ENCODE assay signal across 26 cellular contexts in genomic region chr20:11443382-11444119, GRCh38.
"Had no signal": no experiment of that assay in that cellular context is flagged by ENCODE, and none has a peak within 500 bp of the region (broad histone marks: within the 10 kb centered on the region; RNA-seq: fewer than 3 reads in every experiment).

No MANE protein-coding gene starts in this region.

- H3K4me1 ChIP-seq: adrenal gland had no signal

- H3K27me3 Mint-ChIP-seq: activated CD4-positive, alpha-beta T cell treated with anti-CD3 and anti-CD28 coated beads, Interleukin-2, amount 10 ng/mL, durations not matched to agents 24 days and 14 days; activated naive CD8-positive, alpha-beta T cell treated with anti-CD3 and anti-CD28 coated beads, Interleukin-2, amount 10 ng/mL, durations not matched to agents 7 days and 5 days; T-cell had no signal

- H3K9me3 ChIP-seq: adrenal gland had no signal

- H3K27me3 ChIP-seq: adrenal gland had no signal

- DNase-seq: activated CD4-positive, alpha-beta T cell treated with anti-CD3 and anti-CD28 coated beads, Interleukin-2, amount 10 ng/mL, durations not matched to agents 24 days and 14 days; activated CD4-positive, alpha-beta T cell treated with anti-CD3 and anti-CD28 coated beads, Interleukin-2, amount 50 U/mL, for 48 hours; activated CD4-positive, CD25-positive, alpha-beta regulatory T cell treated with anti-CD3 and anti-CD28 coated beads, Interleukin-2, amount 50 U/mL, for 72 hours; activated naive CD4-positive, alpha-beta T cell treated with anti-CD3 and anti-CD28 coated beads, Interleukin-2, amount 50 U/mL, for 16 hours; activated naive CD8-positive, alpha-beta T cell treated with anti-CD3 and anti-CD28 coated beads, Interleukin-2, amount 10 ng/mL, durations not matched to agents 7 days and 5 days; activated T-cell treated with anti-CD3 and anti-CD28 coated beads, Interleukin-2, amount 50 U/mL, for 72 hours; adrenal gland; anterior cingulate cortex; KG1; NCI-H1092; NCI-H1417; NCI-H2029; NCI-H2107; NCI-H510A treated with DMSO at 0.1 percent for 48 hours; NCI-H69; NK-92 treated with Interleukin-12 subunit alpha and Interleukin-12 subunit beta, amount 100 ng/mL, for 24 hours; OCI-M1; RPMI8226; T-cell; T-helper 2 cell; T1000; WERI-Rb-1 had no signal

- ATAC-seq: activated T-cell treated with anti-CD3 and anti-CD28 coated beads, Interleukin-2, amount 50 U/mL, for 72 hours; Panc1; Right ventricle myocardium inferior; T-cell had no signal

- H3K27ac Mint-ChIP-seq: activated CD4-positive, alpha-beta T cell treated with anti-CD3 and anti-CD28 coated beads, Interleukin-2, amount 10 ng/mL, durations not matched to agents 24 days and 14 days; activated naive CD8-positive, alpha-beta T cell treated with anti-CD3 and anti-CD28 coated beads, Interleukin-2, amount 10 ng/mL, durations not matched to agents 7 days and 5 days; activated T-cell treated with anti-CD3 and anti-CD28 coated beads, Interleukin-2, amount 50 U/mL, for 72 hours; activated T-helper 2 cell treated with anti-CD3 and anti-CD28 coated beads, Interferon-gamma antibody, Interleukin-2, Interleukin-4, amounts not matched to agents 10 μg/mL and 5 μg/mL and 100 μg/mL, durations not matched to agents 14 hours and 24 hours and 36 hours; T-cell had no signal

- H3K27ac ChIP-seq: adrenal gland, SK-N-MC, WERI-Rb-1 had no signal

- H3K9me3 Mint-ChIP-seq: activated CD4-positive, alpha-beta T cell treated with anti-CD3 and anti-CD28 coated beads, Interleukin-2, amount 10 ng/mL, durations not matched to agents 24 days and 14 days; activated naive CD8-positive, alpha-beta T cell treated with anti-CD3 and anti-CD28 coated beads, Interleukin-2, amount 10 ng/mL, durations not matched to agents 7 days and 5 days had no signal

- H3K4me3 Mint-ChIP-seq: activated CD4-positive, alpha-beta T cell treated with anti-CD3 and anti-CD28 coated beads, Interleukin-2, amount 10 ng/mL, durations not matched to agents 24 days and 14 days; activated naive CD8-positive, alpha-beta T cell treated with anti-CD3 and anti-CD28 coated beads, Interleukin-2, amount 10 ng/mL, durations not matched to agents 7 days and 5 days; activated T-cell treated with anti-CD3 and anti-CD28 coated beads, Interleukin-2, amount 50 U/mL, for 72 hours; T-cell had no signal

- H3K4me3 ChIP-seq: adrenal gland, SK-N-MC had no signal

- H3K4me1 Mint-ChIP-seq: activated CD4-positive, alpha-beta T cell treated with anti-CD3 and anti-CD28 coated beads, Interleukin-2, amount 10 ng/mL, durations not matched to agents 24 days and 14 days; activated naive CD8-positive, alpha-beta T cell treated with anti-CD3 and anti-CD28 coated beads, Interleukin-2, amount 10 ng/mL, durations not matched to agents 7 days and 5 days; T-cell had no signal

- H3K36me3 Mint-ChIP-seq: activated naive CD8-positive, alpha-beta T cell treated with anti-CD3 and anti-CD28 coated beads, Interleukin-2, amount 10 ng/mL, durations not matched to agents 7 days and 5 days; T-cell had no signal

- H3K36me3 ChIP-seq: adrenal gland, WERI-Rb-1 had no signal
